In genomic region chr10:21053953-21054352, GRCh38 we compare ENCODE assay signal across 27 cellular contexts.
"Had no signal": no experiment of that assay in that cellular context is flagged by ENCODE, and none has a peak within 500 bp of the region (broad histone marks: within the 10 kb centered on the region; RNA-seq: fewer than 3 reads in every experiment).

No MANE protein-coding gene starts in this region.

- H3K36me3 ChIP-seq: colonic mucosa, esophagus squamous epithelium, gastrocnemius medialis, heart right ventricle, left lung, lower lobe of right lung had no signal

- H3K27me3 Mint-ChIP-seq: dendritic cell treated with granulocyte-macrophage colony-stimulating factor and Interleukin-4, amounts not matched to agents 40 ng/mL and 50 ng/mL, for 4 days; naive B cell had no signal

- DNase-seq: colonic mucosa; cortex of kidney; effector CD8-positive, alpha-beta T cell; effector memory CD8-positive, alpha-beta T cell; endodermal cell; erythroblast; esophagus squamous epithelium; foreskin fibroblast; foreskin melanocyte; gastrocnemius medialis; glutamatergic neuron; head of caudate nucleus; heart right ventricle; hippocampal formation; left cardiac atrium; left lung; left ventricle myocardium superior; lower lobe of right lung; mesenchymal stem cell; mucosa of descending colon; naive B cell had no signal

- H3K4me1 Mint-ChIP-seq: naive B cell had no signal

- H3K27me3 ChIP-seq: colonic mucosa, esophagus squamous epithelium, gastrocnemius medialis, heart right ventricle, left lung had no signal

- H3K27ac ChIP-seq: colonic mucosa, epithelial cell of prostate, esophagus squamous epithelium, gastrocnemius medialis, heart right ventricle, left lung, lower lobe of right lung had no signal

- H3K9me3 ChIP-seq: colonic mucosa, gastrocnemius medialis had no signal

- H3K36me3 Mint-ChIP-seq: naive B cell had no signal

- H3K4me3 ChIP-seq: colonic mucosa, esophagus squamous epithelium, gastrocnemius medialis, heart right ventricle, left lung, lower lobe of right lung, mucosa of descending colon had no signal

- FAIRE-seq: islet of Langerhans, keratinocyte had no signal

- H3K4me3 Mint-ChIP-seq: dendritic cell treated with granulocyte-macrophage colony-stimulating factor and Interleukin-4, amounts not matched to agents 40 ng/mL and 50 ng/mL, for 4 days; effector memory CD8-positive, alpha-beta T cell; endodermal cell; mesothelial cell of epicardium had no signal

- ATAC-seq: effector memory CD8-positive, alpha-beta T cell; esophagus mucosa; gastrocnemius medialis; heart right ventricle; left cardiac atrium; left lung; left ventricle myocardium superior; lower lobe of right lung; mucosa of descending colon had no signal

- H3K27ac Mint-ChIP-seq: dendritic cell treated with granulocyte-macrophage colony-stimulating factor and Interleukin-4, amounts not matched to agents 40 ng/mL and 50 ng/mL, for 4 days; effector memory CD8-positive, alpha-beta T cell; endodermal cell had no signal

- H3K4me1 ChIP-seq: colonic mucosa, esophagus squamous epithelium, gastrocnemius medialis had no signal
